ENCODE assay signal across 14 cellular contexts in the genomic region with DNA sequence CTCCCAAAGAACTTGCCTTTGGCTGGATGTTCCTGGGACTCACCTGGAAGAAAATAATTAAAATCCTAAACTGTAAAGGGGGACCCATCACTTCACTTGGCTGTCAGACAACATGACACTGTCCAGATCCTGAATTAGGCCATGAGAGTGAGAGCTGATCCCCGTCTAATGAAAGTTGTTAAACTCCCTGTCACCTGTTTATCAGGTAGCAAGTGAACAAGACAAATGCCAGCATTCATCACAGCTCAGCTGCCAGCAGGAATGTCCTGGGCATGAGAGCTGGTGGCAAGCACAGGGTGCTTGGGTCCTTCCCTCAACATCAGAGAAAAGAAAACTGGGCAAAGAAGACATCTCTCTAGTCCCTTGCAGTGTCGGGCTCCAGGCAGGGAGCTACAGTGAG. TPM values are rescaled to one million over a fixed set of nuclear protein-coding genes. Genes with fewer than 3 reads are reported as not detected.
"Had no signal": no experiment of that assay in that cellular context is flagged by ENCODE, and none has a peak within 500 bp of the region (broad histone marks: within the 10 kb centered on the region; RNA-seq: fewer than 3 reads in every experiment).

No MANE protein-coding gene starts in this region.

- H3K27me3 ChIP-seq: foreskin keratinocyte, ovary had no signal

- ATAC-seq: activated CD4-positive, alpha-beta T cell treated with anti-CD3 and anti-CD28 coated beads for 36 hours; foreskin keratinocyte; naive thymus-derived CD8-positive, alpha-beta T cell; stimulated activated naive CD8-positive, alpha-beta T cell treated with anti-CD3 and anti-CD28 coated beads, Interleukin-15, amount 100 ng/mL, for 72 hours had no signal

- H3K4me3 ChIP-seq: coronary artery, ovary had no signal

- H3K27ac ChIP-seq: coronary artery, foreskin keratinocyte, ovary had no signal

- H3K9me3 ChIP-seq: ovary had no signal

- DNase-seq: activated CD4-positive, alpha-beta memory T cell treated with anti-CD3 and anti-CD28 coated beads for 36 hours; activated CD4-positive, alpha-beta T cell treated with anti-CD3 and anti-CD28 coated beads for 36 hours; activated gamma-delta T cell treated with Interleukin-2 at 50 U/mL for 16 hours; activated T-cell treated with anti-CD3 and anti-CD28 coated beads for 4 hours; foreskin keratinocyte; glutamatergic neuron; mesendoderm; naive thymus-derived CD8-positive, alpha-beta T cell; ovary; stimulated activated CD4-positive, alpha-beta T cell treated with anti-CD3 and anti-CD28 coated beads, Interleukin-2, amount 100 ng/mL, for 48 hours; stimulated activated naive CD8-positive, alpha-beta T cell treated with anti-CD3 and anti-CD28 coated beads, Interleukin-15, amount 100 ng/mL, for 72 hours; SW 1271 had no signal

- H3K36me3 ChIP-seq: ovary had no signal

- H3K4me1 ChIP-seq: foreskin keratinocyte had no signal

RNA-seq across cellular contexts. Expression of a gene that starts 42.7 kb away (rescaled TPM):
- total RNA-seq: fibroblast of lung had no signal
- polyA plus RNA-seq: fibroblast of lung; foreskin keratinocyte; naive thymus-derived CD8-positive, alpha-beta T cell had no signal
